8 cellular contexts compared by ENCODE assay signal in genomic region chr2:189441709-189442074, GRCh38. TPM values are rescaled to one million over a fixed set of nuclear protein-coding genes. Genes with fewer than 3 reads are reported as not detected.
DNase-seq lines count a peak whose midpoint lies in the region; ATAC-seq and TF ChIP-seq lines count a peak whose summit lies in the region.

No MANE protein-coding gene starts in this region.

- no peaks in the 10 kb centered on the region for H3K27me3 Mint-ChIP-seq in Calu3 (ENCODE audit: unreplicated experiment)
- no peaks in the 10 kb centered on the region for H3K27me3 Mint-ChIP-seq in IgD-negative memory B cell

- H3K36me3 Mint-ChIP-seq in Calu3 (ENCODE audit: insufficient read depth, unreplicated experiment) (peaks cover 20% of the 10 kb centered on the region), IgD-negative memory B cell (peaks cover 2% of the 10 kb centered on the region)

- peak overlapping the region; percentile 81 for H3K4me3 ChIP-seq in mononuclear cell (ENCODE audit: low read length)

- peaks cover 14% of the 10 kb centered on the region for H3K4me1 ChIP-seq in mononuclear cell (ENCODE audit: insufficient read depth, low read length)

- H3K4me1 Mint-ChIP-seq in Calu3 (ENCODE audit: low read depth, unreplicated experiment) (no peaks in the 10 kb centered on the region), IgD-negative memory B cell (peaks cover 13 to 28% (median 20%) of the 10 kb centered on the region in 3 donors)

- H3K4me3 Mint-ChIP-seq in Calu3 (ENCODE audit: low read depth, unreplicated experiment) = no peak overlapping the region
- H3K4me3 Mint-ChIP-seq in IgD-negative memory B cell = peak overlapping the region in 3 of 4 donors; percentile 99 to 100 (median 99)

- H3K9me3 Mint-ChIP-seq in Calu3 (ENCODE audit: low read depth, unreplicated experiment) = no peaks in the 10 kb centered on the region
- H3K9me3 Mint-ChIP-seq in IgD-negative memory B cell = no peaks in the 10 kb centered on the region

- ATAC-seq in HG03432 (IDR thresholded peaks at IDR 0.05; ENCODE audit: unreplicated experiment) = no peak

- TF ChIP-seq CTCF in Calu3 (IDR thresholded peaks at IDR 0.05; ENCODE audit: unreplicated experiment) = no peak

- H3K27ac Mint-ChIP-seq in Calu3 (ENCODE audit: unreplicated experiment) = peak overlapping the region; percentile 97
- peak overlapping the region in 2 of 3 donors; percentile 99 to 100 for H3K27ac Mint-ChIP-seq in IgD-negative memory B cell

- H3K27me3 ChIP-seq in mononuclear cell (ENCODE audit: insufficient read depth, low read length) = no peaks in the 10 kb centered on the region

- BruUV-seq in Calu3 (replicated peaks; lab: Mats Ljungman, UMichigan) = TSS peak; percentile 82

- H3K27ac ChIP-seq in cingulate gyrus (ENCODE audit: low read depth, low read length) = peak overlapping the region; percentile 95

- CTCF ChIA-PET in Calu3 (lab: Charles Lee) = interaction anchor here (0.7 kb wide), 2 partner anchors 36 to 918 kb away, joined by 4 to 6 read pairs; no protein-coding TSS in a partner anchor

- intact Hi-C loops in Calu3 (cut with micrococcal nuclease; ENCODE audit: unreplicated experiment) = no loop called here

- DNase-seq in Calu3 = no peak
- DNase-seq in occipital lobe (lab: John Stamatoyannopoulos, UW) = no peak
- no peak for DNase-seq in T1000 (lab: John Stamatoyannopoulos, UW)
- no peak for DNase-seq in LoVo (ENCODE audit: low spot score)

- no peaks in the 10 kb centered on the region for H3K9me3 ChIP-seq in mononuclear cell (ENCODE audit: low read depth, low read length)

RNA-seq across cellular contexts. Expression of gene WDR75, which starts 0.4 kb away (rescaled TPM):
- 53.8 and 57.7 TPM in 2 replicates for total RNA-seq in Calu3 (2022)
- polyA plus RNA-seq in IgD-negative memory B cell = 11.0 TPM
- total RNA-seq in mononuclear cell = 60.6 TPM
- 91.9 TPM for total RNA-seq in occipital lobe
